ENCODE assay signal across 19 cellular contexts in the genomic region with DNA sequence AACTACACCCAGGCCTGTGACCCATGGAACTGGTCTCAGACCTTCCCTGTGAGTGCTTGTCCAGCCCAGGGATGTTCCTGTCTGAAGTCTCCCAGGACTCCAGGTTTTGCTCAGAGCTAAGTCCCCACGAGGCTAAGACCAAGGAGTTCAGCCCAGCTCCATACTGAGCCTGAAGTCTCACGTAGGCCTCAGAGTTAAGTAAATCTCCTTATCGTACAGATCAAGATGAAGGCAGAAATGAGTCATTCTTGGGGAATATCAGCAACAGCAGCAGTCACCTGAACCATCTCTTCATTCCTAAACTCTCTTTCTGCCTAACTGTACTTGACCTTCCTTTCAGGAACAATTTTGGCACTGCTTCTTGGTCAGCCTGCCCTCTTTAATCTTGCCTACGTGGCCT.
DNase-seq lines count a peak whose midpoint lies in the region; ATAC-seq and TF ChIP-seq lines count a peak whose summit lies in the region.
"Had no signal": no experiment of that assay in that cellular context is flagged by ENCODE, and none has a peak within 500 bp of the region (broad histone marks: within the 10 kb centered on the region; RNA-seq: fewer than 3 reads in every experiment).

No MANE protein-coding gene starts in this region.

- H3K4me1 ChIP-seq in GM23338 (ENCODE audit: insufficient read depth) (peaks cover 13% of the 10 kb centered on the region), gastroesophageal sphincter (peaks cover 7 to 77% (median 11%) of the 10 kb centered on the region in 3 donors), smooth muscle cell (ENCODE audit: low read depth) (no peaks in the 10 kb centered on the region)

- H3F3A ChIP-seq in GM23338 (replicated peaks; ENCODE audit: low read depth) (no peaks in the 10 kb centered on the region), smooth muscle cell (ENCODE audit: low read depth) (peaks cover 3% of the 10 kb centered on the region)

- H3K9me3 ChIP-seq in gastroesophageal sphincter (no peaks in the 10 kb centered on the region), smooth muscle cell (replicated peaks; ENCODE audit: low read depth) (no peaks in the 10 kb centered on the region)
- H3K9me3 ChIP-seq: tibial nerve had no signal

- H3K4me2 ChIP-seq in GM23338, result no peak overlapping the region
- no peak overlapping the region for H3K4me2 ChIP-seq in smooth muscle cell
- H3K4me2 ChIP-seq: BLaER1 treated with 17β-estradiol and CSF1 and Interleukin-3, amounts not matched to agents 10 nM and 100 nM had no signal

- no peak for ATAC-seq in GM23338
- no peak for ATAC-seq in gastroesophageal sphincter
- ATAC-seq in HG03378 (IDR thresholded peaks at IDR 0.05; ENCODE audit: unreplicated experiment), result no peak
- ATAC-seq: HepG2, T-cell had no signal

- H3K27me3 ChIP-seq in GM23338 (ENCODE audit: insufficient read depth) (no peaks in the 10 kb centered on the region), gastroesophageal sphincter (no peaks in the 10 kb centered on the region), smooth muscle cell (ENCODE audit: low read depth) (no peaks in the 10 kb centered on the region)
- H3K27me3 ChIP-seq: BLaER1 treated with 17β-estradiol and CSF1 and Interleukin-3, amounts not matched to agents 10 nM and 100 nM; tibial nerve had no signal

- H3K27ac Mint-ChIP-seq in GM23338, result 0 out of 2 replicates have a peak overlapping the region, but pooled peaks have one; percentile 7

- no peak overlapping the region for H3K9ac ChIP-seq in smooth muscle cell (ENCODE audit: low read depth)
- H3K9ac ChIP-seq: BLaER1 treated with 17β-estradiol and CSF1 and Interleukin-3, amounts not matched to agents 10 nM and 100 nM had no signal

- peaks cover 1% of the 10 kb centered on the region; the same call in 1 of the 3 replicates for H3K9me3 Mint-ChIP-seq in GM23338

- H3K4me3 ChIP-seq in GM23338 (no peak overlapping the region), gastroesophageal sphincter (no peak overlapping the region), smooth muscle cell (no peak overlapping the region)
- H3K4me3 ChIP-seq: BLaER1 treated with 17β-estradiol and CSF1 and Interleukin-3, amounts not matched to agents 10 nM and 100 nM; tibial nerve had no signal

- no peaks in the 10 kb centered on the region for H3K79me2 ChIP-seq in GM23338 (replicated peaks; ENCODE audit: insufficient read depth)
- H3K79me2 ChIP-seq in smooth muscle cell (ENCODE audit: low read depth), result no peaks in the 10 kb centered on the region

- peaks cover 5% of the 10 kb centered on the region for H3K27me3 Mint-ChIP-seq in GM23338 (ENCODE audit: insufficient read depth, low read depth, poor library complexity)
- H3K27me3 Mint-ChIP-seq: T-cell had no signal

- H3K36me3 Mint-ChIP-seq in GM23338 (ENCODE audit: low read depth), result peaks cover 38% of the 10 kb centered on the region

- DNase-seq in GM23338 (ENCODE audit: low spot score) (no peak), RPMI7951 (ENCODE audit: low read depth) (peak; percentile 41), smooth muscle cell (lab: John Stamatoyannopoulos, UW; ENCODE audit: unreplicated experiment) (no peak), NCI-H1092 (lab: John Stamatoyannopoulos, UW) (no peak), AML-193 (lab: John Stamatoyannopoulos, UW) (no peak)
- DNase-seq: activated CD8-positive, alpha-beta memory T cell treated with anti-CD3 and anti-CD28 coated beads for 24 hours; amygdala; cortex of kidney; NCI-H2081 treated with DMSO at 0.1 percent for 48 hours; NCI-H69; RPMI8226; stimulated activated CD4-positive, alpha-beta T cell treated with anti-CD3 and anti-CD28 coated beads, Interleukin-4, amount 100 ng/mL, for 4 hours; T-cell had no signal

- no peaks in the 10 kb centered on the region for H4K20me1 ChIP-seq in GM23338 (replicated peaks; ENCODE audit: insufficient read depth)
- H4K20me1 ChIP-seq in smooth muscle cell (ENCODE audit: low read depth), result no peaks in the 10 kb centered on the region
- H4K20me1 ChIP-seq: BLaER1 treated with 17β-estradiol and CSF1 and Interleukin-3, amounts not matched to agents 10 nM and 100 nM had no signal

- no peaks in the 10 kb centered on the region for H3K9me2 ChIP-seq in GM23338 (ENCODE audit: insufficient read depth)

- no peak for TF ChIP-seq EP300 in gastroesophageal sphincter (IDR thresholded peaks at IDR 0.05)

- H3K4me1 Mint-ChIP-seq in GM23338, result peaks cover 11% of the 10 kb centered on the region

- TF ChIP-seq POLR2A in gastroesophageal sphincter (IDR thresholded peaks at IDR 0.05), result no peak

- 28% methylated on average over 3 of the region's 4 CpGs; no CpG with 5 or more reads in 1 of the 2 donors for WGBS in gastroesophageal sphincter (ENCODE audit: low coverage in 1 of 2), 2 donors
- WGBS in smooth muscle cell (ENCODE audit: low lambda C conversion rate), result 65% methylated on average over 4 of the region's 4 CpGs

- no peak overlapping the region for H2AFZ ChIP-seq in GM23338
- no peak overlapping the region for H2AFZ ChIP-seq in smooth muscle cell (ENCODE audit: low read depth)

- H3K4me3 Mint-ChIP-seq in GM23338, result no peak overlapping the region
- H3K4me3 Mint-ChIP-seq: T-cell had no signal

- TF ChIP-seq CTCF in GM23338 (conservative IDR thresholded peaks at IDR 0.05; ENCODE audit: low read depth in 2 of 2), result no peak
- TF ChIP-seq CTCF in gastroesophageal sphincter (IDR thresholded peaks at IDR 0.05), result no peak
- no peak for TF ChIP-seq CTCF in smooth muscle cell (IDR thresholded peaks at IDR 0.05; ENCODE audit: borderline replicate concordance, insufficient read depth, poor library complexity, severe bottlenecking)

- no peak overlapping the region for H3K27ac ChIP-seq in GM23338 (ENCODE audit: low read depth)
- peak overlapping the region in 3 of 4 donors; percentile 21 to 76 (median 76) for H3K27ac ChIP-seq in gastroesophageal sphincter
- H3K27ac ChIP-seq in smooth muscle cell (ENCODE audit: low read depth), result peak overlapping the region; percentile 20
- H3K27ac ChIP-seq: BLaER1 treated with 17β-estradiol and CSF1 and Interleukin-3, amounts not matched to agents 10 nM and 100 nM; epithelial cell of prostate; tibial nerve had no signal

- H3K36me3 ChIP-seq in GM23338 (ENCODE audit: insufficient read depth) (0 out of 2 replicates have a peak, but pooled peaks cover 5% of the 10 kb centered on the region), gastroesophageal sphincter (peaks cover 0 to 16% of the 10 kb centered on the region in 2 donors), smooth muscle cell (ENCODE audit: low read depth) (peaks cover 8% of the 10 kb centered on the region)

TF ChIP-seq in GM23338, 12 proteins besides CTCF, POLR2A, EP300 and RAD21 (continues in another document):
- no peak for TF ChIP-seq NANOG (IDR thresholded peaks at IDR 0.05; ENCODE audit: borderline replicate concordance)
- TF ChIP-seq, protein P1, sequence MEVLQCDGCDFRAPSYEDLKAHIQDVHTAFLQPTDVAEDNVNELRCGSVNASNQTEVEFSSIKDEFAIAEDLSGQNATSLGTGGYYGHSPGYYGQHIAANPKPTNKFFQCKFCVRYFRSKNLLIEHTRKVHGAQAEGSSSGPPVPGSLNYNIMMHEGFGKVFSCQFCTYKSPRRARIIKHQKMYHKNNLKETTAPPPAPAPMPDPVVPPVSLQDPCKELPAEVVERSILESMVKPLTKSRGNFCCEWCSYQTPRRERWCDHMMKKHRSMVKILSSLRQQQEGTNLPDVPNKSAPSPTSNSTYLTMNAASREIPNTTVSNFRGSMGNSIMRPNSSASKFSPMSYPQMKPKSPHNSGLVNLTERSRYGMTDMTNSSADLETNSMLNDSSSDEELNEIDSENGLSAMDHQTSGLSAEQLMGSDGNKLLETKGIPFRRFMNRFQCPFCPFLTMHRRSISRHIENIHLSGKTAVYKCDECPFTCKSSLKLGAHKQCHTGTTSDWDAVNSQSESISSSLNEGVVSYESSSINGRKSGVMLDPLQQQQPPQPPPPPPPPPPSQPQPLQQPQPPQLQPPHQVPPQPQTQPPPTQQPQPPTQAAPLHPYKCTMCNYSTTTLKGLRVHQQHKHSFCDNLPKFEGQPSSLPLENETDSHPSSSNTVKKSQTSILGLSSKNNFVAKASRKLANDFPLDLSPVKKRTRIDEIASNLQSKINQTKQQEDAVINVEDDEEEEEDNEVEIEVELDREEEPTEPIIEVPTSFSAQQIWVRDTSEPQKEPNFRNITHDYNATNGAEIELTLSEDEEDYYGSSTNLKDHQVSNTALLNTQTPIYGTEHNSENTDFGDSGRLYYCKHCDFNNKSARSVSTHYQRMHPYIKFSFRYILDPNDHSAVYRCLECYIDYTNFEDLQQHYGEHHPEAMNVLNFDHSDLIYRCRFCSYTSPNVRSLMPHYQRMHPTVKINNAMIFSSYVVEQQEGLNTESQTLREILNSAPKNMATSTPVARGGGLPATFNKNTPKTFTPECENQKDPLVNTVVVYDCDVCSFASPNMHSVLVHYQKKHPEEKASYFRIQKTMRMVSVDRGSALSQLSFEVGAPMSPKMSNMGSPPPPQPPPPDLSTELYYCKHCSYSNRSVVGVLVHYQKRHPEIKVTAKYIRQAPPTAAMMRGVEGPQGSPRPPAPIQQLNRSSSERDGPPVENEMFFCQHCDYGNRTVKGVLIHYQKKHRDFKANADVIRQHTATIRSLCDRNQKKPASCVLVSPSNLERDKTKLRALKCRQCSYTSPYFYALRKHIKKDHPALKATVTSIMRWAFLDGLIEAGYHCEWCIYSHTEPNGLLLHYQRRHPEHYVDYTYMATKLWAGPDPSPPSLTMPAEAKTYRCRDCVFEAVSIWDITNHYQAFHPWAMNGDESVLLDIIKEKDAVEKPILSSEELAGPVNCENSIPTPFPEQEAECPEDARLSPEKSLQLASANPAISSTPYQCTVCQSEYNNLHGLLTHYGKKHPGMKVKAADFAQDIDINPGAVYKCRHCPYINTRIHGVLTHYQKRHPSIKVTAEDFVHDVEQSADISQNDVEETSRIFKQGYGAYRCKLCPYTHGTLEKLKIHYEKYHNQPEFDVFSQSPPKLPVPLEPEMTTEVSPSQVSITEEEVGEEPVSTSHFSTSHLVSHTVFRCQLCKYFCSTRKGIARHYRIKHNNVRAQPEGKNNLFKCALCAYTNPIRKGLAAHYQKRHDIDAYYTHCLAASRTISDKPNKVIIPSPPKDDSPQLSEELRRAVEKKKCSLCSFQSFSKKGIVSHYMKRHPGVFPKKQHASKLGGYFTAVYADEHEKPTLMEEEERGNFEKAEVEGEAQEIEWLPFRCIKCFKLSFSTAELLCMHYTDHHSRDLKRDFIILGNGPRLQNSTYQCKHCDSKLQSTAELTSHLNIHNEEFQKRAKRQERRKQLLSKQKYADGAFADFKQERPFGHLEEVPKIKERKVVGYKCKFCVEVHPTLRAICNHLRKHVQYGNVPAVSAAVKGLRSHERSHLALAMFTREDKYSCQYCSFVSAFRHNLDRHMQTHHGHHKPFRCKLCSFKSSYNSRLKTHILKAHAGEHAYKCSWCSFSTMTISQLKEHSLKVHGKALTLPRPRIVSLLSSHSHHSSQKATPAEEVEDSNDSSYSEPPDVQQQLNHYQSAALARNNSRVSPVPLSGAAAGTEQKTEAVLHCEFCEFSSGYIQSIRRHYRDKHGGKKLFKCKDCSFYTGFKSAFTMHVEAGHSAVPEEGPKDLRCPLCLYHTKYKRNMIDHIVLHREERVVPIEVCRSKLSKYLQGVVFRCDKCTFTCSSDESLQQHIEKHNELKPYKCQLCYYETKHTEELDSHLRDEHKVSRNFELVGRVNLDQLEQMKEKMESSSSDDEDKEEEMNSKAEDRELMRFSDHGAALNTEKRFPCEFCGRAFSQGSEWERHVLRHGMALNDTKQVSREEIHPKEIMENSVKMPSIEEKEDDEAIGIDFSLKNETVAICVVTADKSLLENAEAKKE (CRISPR knock-in tag; IDR thresholded peaks at IDR 0.05), result no peak
- no peak for TF ChIP-seq POLR2AphosphoS5 (IDR thresholded peaks at IDR 0.05; ENCODE audit: low read depth)
